ENCODE assay signal across 19 cellular contexts in the genomic region with DNA sequence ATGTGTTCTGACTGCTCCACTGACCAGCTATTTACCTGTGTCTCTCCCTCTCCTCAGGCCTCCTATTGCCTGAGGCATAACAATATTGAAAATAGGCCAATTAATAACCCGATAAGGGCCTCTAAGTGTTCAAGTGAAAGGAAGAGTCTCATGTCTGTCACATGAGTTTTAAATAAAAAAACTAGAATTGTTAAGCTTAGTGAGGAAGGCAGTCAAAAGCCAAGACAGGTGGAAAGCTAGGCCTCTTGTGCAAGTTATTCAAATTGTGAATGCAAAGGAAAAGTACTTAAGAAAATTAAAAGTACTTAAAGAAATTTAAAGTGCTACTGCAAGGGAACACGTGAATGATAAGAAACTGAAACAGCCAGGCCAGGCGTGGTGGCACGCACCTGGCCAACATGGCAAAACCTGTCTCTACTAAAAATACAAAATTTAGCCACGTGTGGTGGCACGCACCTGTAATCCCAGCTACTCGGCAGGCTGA. TPM values are rescaled to one million over a fixed set of nuclear protein-coding genes. Genes with fewer than 3 reads are reported as not detected.
DNase-seq lines count a peak whose midpoint lies in the region; ATAC-seq, FAIRE-seq and TF ChIP-seq lines count a peak whose summit lies in the region.
"Had no signal": no experiment of that assay in that cellular context is flagged by ENCODE, and none has a peak within 500 bp of the region (broad histone marks: within the 10 kb centered on the region; RNA-seq: fewer than 3 reads in every experiment).

No MANE protein-coding gene starts in this region.

- H3K9me3 ChIP-seq in tibial artery: no peaks in the 10 kb centered on the region
- H3K9me3 ChIP-seq: body of pancreas, gastroesophageal sphincter had no signal

- H3K36me3 Mint-ChIP-seq in stimulated activated memory B cell treated with anti-CD40 and anti-IgM and Interleukin-4, amounts not matched to agents 10 μg/mL and 1 μg/mL and 100 μg/mL, for 72 hours: no peaks in the 10 kb centered on the region
- H3K36me3 Mint-ChIP-seq: CD4-positive, CD25-positive, alpha-beta regulatory T cell had no signal

- H3K27ac Mint-ChIP-seq in stimulated activated memory B cell treated with anti-CD40 and anti-IgM and Interleukin-4, amounts not matched to agents 10 μg/mL and 1 μg/mL and 100 μg/mL, for 72 hours: peak overlapping the region; percentile 89
- H3K27ac Mint-ChIP-seq: CD4-positive, CD25-positive, alpha-beta regulatory T cell; effector memory CD8-positive, alpha-beta T cell had no signal

- H3K4me1 Mint-ChIP-seq in stimulated activated memory B cell treated with anti-CD40 and anti-IgM and Interleukin-4, amounts not matched to agents 10 μg/mL and 1 μg/mL and 100 μg/mL, for 72 hours: peaks cover 12% of the 10 kb centered on the region

- H3K4me1 ChIP-seq in tibial artery: no peaks in the 10 kb centered on the region
- H3K4me1 ChIP-seq: body of pancreas, gastroesophageal sphincter had no signal

- no peak overlapping the region for H3K4me3 ChIP-seq in tibial artery
- H3K4me3 ChIP-seq: body of pancreas, gastroesophageal sphincter had no signal

- FAIRE-seq in D721Med (lab: Jason Lieb, UNC): no peak
- FAIRE-seq: G401.6, keratinocyte had no signal

- peak overlapping the region; percentile 62 for H3K4me3 Mint-ChIP-seq in stimulated activated memory B cell treated with anti-CD40 and anti-IgM and Interleukin-4, amounts not matched to agents 10 μg/mL and 1 μg/mL and 100 μg/mL, for 72 hours
- H3K4me3 Mint-ChIP-seq: CD4-positive, CD25-positive, alpha-beta regulatory T cell; effector memory CD8-positive, alpha-beta T cell had no signal

- DNase-seq in D721Med (ENCODE audit: insufficient read length, low spot score) (no peak), tibial artery (no peak), mesenteric fat pad (ENCODE audit: low spot score) (no peak), NCI-H1694 treated with DMSO at 0.1 percent for 48 hours (lab: John Stamatoyannopoulos, UW) (no peak)
- DNase-seq: activated CD4-positive, alpha-beta T cell treated with anti-CD3 and anti-CD28 coated beads, Interleukin-2, amount 50 U/mL, for 4 hours; activated effector memory CD4-positive, alpha-beta T cell treated with anti-CD3 and anti-CD28 coated beads, Interleukin-2, amount 50 U/mL, for 16 hours; body of pancreas; CD4-positive, CD25-positive, alpha-beta regulatory T cell; effector memory CD8-positive, alpha-beta T cell; PC-3; stimulated activated CD4-positive, alpha-beta T cell treated with anti-CD3 and anti-CD28 coated beads, Interleukin-4, amount 100 ng/mL, for 4 hours had no signal

- H3K36me3 ChIP-seq in tibial artery: no peaks in the 10 kb centered on the region
- H3K36me3 ChIP-seq: gastroesophageal sphincter had no signal

- ATAC-seq in GM19025 (IDR thresholded peaks at IDR 0.05; ENCODE audit: low read depth, unreplicated experiment) (peak; percentile 76), HG02571 (IDR thresholded peaks at IDR 0.05; ENCODE audit: unreplicated experiment) (peak; percentile 69), HG03439 (IDR thresholded peaks at IDR 0.05; ENCODE audit: unreplicated experiment) (peak; percentile 89)
- ATAC-seq in stimulated activated memory B cell treated with anti-CD40 and anti-IgM and Interleukin-4, amounts not matched to agents 10 μg/mL and 1 μg/mL and 100 μg/mL, for 72 hours: peak; percentile 36
- ATAC-seq: body of pancreas; effector memory CD8-positive, alpha-beta T cell; gastroesophageal sphincter; PC-3 had no signal

- TF ChIP-seq CTCF in D721Med (IDR thresholded peaks at IDR 0.05; ENCODE audit: insufficient read depth, missing control alignments) (no peak), tibial artery (IDR thresholded peaks at IDR 0.05) (no peak)

- no peaks in the 10 kb centered on the region for H3K27me3 Mint-ChIP-seq in stimulated activated memory B cell treated with anti-CD40 and anti-IgM and Interleukin-4, amounts not matched to agents 10 μg/mL and 1 μg/mL and 100 μg/mL, for 72 hours
- H3K27me3 Mint-ChIP-seq: effector memory CD8-positive, alpha-beta T cell had no signal

- no peaks in the 10 kb centered on the region for H3K27me3 ChIP-seq in tibial artery
- H3K27me3 ChIP-seq: body of pancreas, gastroesophageal sphincter had no signal

- no peak overlapping the region for H3K27ac ChIP-seq in tibial artery
- H3K27ac ChIP-seq: body of pancreas, gastroesophageal sphincter had no signal

- H3K9me3 Mint-ChIP-seq in stimulated activated memory B cell treated with anti-CD40 and anti-IgM and Interleukin-4, amounts not matched to agents 10 μg/mL and 1 μg/mL and 100 μg/mL, for 72 hours: no peaks in the 10 kb centered on the region
- H3K9me3 Mint-ChIP-seq: CD4-positive, CD25-positive, alpha-beta regulatory T cell; effector memory CD8-positive, alpha-beta T cell had no signal

- intact Hi-C loops in tibial artery (cut with DNase I; ENCODE audit: low total_unique reads): no loop called here

RNA-seq across cellular contexts. Expression of a gene that starts 44.9 kb away (rescaled TPM):
- total RNA-seq in mesenteric fat pad: 4.9 TPM

RNA-seq across cellular contexts. Expression of a gene that starts 47.7 kb away (rescaled TPM):
- not detected for total RNA-seq in mesenteric fat pad
- total RNA-seq: body of pancreas, gastroesophageal sphincter, PC-3, renal cortical epithelial cell had no signal

Comparison
In these comparisons a context has a peak if more than half of its experiments do, and no peak if none do; other contexts are left out.
1. ATAC-seq: peak in every context shown above with its lines; median percentile 89 in HG03439; 76 in GM19025; 69 in HG02571; 36 in stimulated activated memory B cell treated with anti-CD40 and anti-IgM and Interleukin-4, amounts not matched to agents 10 μg/mL and 1 μg/mL and 100 μg/mL, for 72 hours.